In the genomic region with DNA sequence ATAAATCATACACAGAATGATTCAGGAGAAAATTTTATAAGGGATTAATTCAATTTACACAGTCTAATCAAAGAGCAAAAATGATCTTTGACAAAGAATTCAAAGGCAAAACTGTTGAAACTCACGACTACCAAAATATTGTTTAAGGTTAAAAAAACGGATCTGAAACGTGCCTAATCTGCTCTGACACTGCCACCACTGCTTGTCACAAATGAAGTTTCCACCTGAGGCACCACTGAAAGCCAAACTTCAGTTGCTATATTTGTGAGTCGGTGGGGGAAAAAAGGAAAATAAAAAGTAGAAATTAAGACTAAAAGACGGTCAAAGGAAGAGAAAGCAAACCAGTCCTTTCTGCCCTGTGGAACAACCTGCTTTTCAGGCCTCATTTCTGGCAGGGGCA, we compare ENCODE assay signal across 1 cellular context.
TF ChIP-seq lines count a peak whose summit lies in the region.

No MANE protein-coding gene starts in this region.

TF ChIP-seq in GM12878, 131 proteins besides CTCF, POLR2A, EP300 and RAD21 (continued from another document):
- TF ChIP-seq KDM1A (IDR thresholded peaks at IDR 0.05; ENCODE audit: borderline replicate concordance) (no peak), YY1 (IDR thresholded peaks at IDR 0.05; ENCODE audit: low read depth, low read length) (no peak), EGR1 (IDR thresholded peaks at IDR 0.05; ENCODE audit: borderline replicate concordance in 1 of 2, low read depth in 2 of 2, low read length in 2 of 2) (no peak), SMAD1 (IDR thresholded peaks at IDR 0.05; ENCODE audit: low read depth, partially characterized antibody) (no peak), HDAC6 (IDR thresholded peaks at IDR 0.05; ENCODE audit: unreplicated experiment) (no peak), ZNF622 (IDR thresholded peaks at IDR 0.05) (no peak), NFIC (IDR thresholded peaks at IDR 0.05; ENCODE audit: low read depth, low read length) (no peak)
- TF ChIP-seq, protein P1, sequence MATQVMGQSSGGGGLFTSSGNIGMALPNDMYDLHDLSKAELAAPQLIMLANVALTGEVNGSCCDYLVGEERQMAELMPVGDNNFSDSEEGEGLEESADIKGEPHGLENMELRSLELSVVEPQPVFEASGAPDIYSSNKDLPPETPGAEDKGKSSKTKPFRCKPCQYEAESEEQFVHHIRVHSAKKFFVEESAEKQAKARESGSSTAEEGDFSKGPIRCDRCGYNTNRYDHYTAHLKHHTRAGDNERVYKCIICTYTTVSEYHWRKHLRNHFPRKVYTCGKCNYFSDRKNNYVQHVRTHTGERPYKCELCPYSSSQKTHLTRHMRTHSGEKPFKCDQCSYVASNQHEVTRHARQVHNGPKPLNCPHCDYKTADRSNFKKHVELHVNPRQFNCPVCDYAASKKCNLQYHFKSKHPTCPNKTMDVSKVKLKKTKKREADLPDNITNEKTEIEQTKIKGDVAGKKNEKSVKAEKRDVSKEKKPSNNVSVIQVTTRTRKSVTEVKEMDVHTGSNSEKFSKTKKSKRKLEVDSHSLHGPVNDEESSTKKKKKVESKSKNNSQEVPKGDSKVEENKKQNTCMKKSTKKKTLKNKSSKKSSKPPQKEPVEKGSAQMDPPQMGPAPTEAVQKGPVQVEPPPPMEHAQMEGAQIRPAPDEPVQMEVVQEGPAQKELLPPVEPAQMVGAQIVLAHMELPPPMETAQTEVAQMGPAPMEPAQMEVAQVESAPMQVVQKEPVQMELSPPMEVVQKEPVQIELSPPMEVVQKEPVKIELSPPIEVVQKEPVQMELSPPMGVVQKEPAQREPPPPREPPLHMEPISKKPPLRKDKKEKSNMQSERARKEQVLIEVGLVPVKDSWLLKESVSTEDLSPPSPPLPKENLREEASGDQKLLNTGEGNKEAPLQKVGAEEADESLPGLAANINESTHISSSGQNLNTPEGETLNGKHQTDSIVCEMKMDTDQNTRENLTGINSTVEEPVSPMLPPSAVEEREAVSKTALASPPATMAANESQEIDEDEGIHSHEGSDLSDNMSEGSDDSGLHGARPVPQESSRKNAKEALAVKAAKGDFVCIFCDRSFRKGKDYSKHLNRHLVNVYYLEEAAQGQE (IDR thresholded peaks at IDR 0.05; ENCODE audit: low read depth, low read length) = no peak
TF ChIP-seq in GM12878: peak in this region for 5.
